ENCODE assay signal across 12 cellular contexts in genomic region chr1:2416403-2416802, GRCh38. TPM values are rescaled to one million over a fixed set of nuclear protein-coding genes. Genes with fewer than 3 reads are reported as not detected.
A peak's percentile ranks its signal among the peaks of the same experiment; 100 is the strongest.
DNase-seq lines count a peak whose midpoint lies in the region; ATAC-seq, FAIRE-seq and TF ChIP-seq lines count a peak whose summit lies in the region.
"Had no signal": no experiment of that assay in that cellular context is flagged by ENCODE, and none has a peak within 500 bp of the region (broad histone marks: within the 10 kb centered on the region; RNA-seq: fewer than 3 reads in every experiment).

No MANE protein-coding gene starts in this region.

- H3K27ac ChIP-seq in neural progenitor cell: no peak overlapping the region
- peak overlapping the region in 1 of 4 donors; percentile 43 for H3K27ac ChIP-seq in tibial nerve

- no peak for TF ChIP-seq POLR2A in H54 (IDR thresholded peaks at IDR 0.05; ENCODE audit: low read depth, low read length)
- no peak for TF ChIP-seq POLR2A in tibial nerve (IDR thresholded peaks at IDR 0.05)

- no peak for TF ChIP-seq EP300 in tibial nerve (IDR thresholded peaks at IDR 0.05)

- H3K27ac Mint-ChIP-seq in Calu3 (ENCODE audit: unreplicated experiment): peak overlapping the region; percentile 55
- H3K27ac Mint-ChIP-seq in activated naive CD4-positive, alpha-beta T cell treated with anti-CD3 and anti-CD28 coated beads, Interleukin-2, amount 10 ng/mL, durations not matched to agents 7 days and 5 days: peak overlapping the region; percentile 90
- H3K27ac Mint-ChIP-seq in neural progenitor cell: no peak overlapping the region

- no peak for FAIRE-seq in H54 (lab: Jason Lieb, UNC)

- H3K27me3 Mint-ChIP-seq in Calu3 (ENCODE audit: unreplicated experiment): no peaks in the 10 kb centered on the region
- H3K27me3 Mint-ChIP-seq in activated naive CD4-positive, alpha-beta T cell treated with anti-CD3 and anti-CD28 coated beads, Interleukin-2, amount 10 ng/mL, durations not matched to agents 7 days and 5 days: no peaks in the 10 kb centered on the region
- H3K27me3 Mint-ChIP-seq in neural progenitor cell (ENCODE audit: insufficient read depth, low read depth): peaks cover 13% of the 10 kb centered on the region

- H4K20me1 ChIP-seq in Loucy (ENCODE audit: insufficient read depth, low read length, poor library complexity, severe bottlenecking): no peaks in the 10 kb centered on the region
- H4K20me1 ChIP-seq in neural progenitor cell (ENCODE audit: low read depth): peaks cover 6% of the 10 kb centered on the region

- H3K4me3 Mint-ChIP-seq in Calu3 (ENCODE audit: low read depth, unreplicated experiment): peak overlapping the region; percentile 76
- peak overlapping the region; percentile 80 for H3K4me3 Mint-ChIP-seq in activated naive CD4-positive, alpha-beta T cell treated with anti-CD3 and anti-CD28 coated beads, Interleukin-2, amount 10 ng/mL, durations not matched to agents 7 days and 5 days
- H3K4me3 Mint-ChIP-seq in neural progenitor cell: peak overlapping the region; percentile 41

- H3K27me3 ChIP-seq in Loucy (ENCODE audit: insufficient read depth, low read length, poor library complexity, severe bottlenecking) (no peaks in the 10 kb centered on the region), neural progenitor cell (peaks cover 27% of the 10 kb centered on the region), tibial nerve (peaks cover 0 to 59% of the 10 kb centered on the region in 2 donors)

- intact Hi-C loops in Calu3 (cut with micrococcal nuclease; ENCODE audit: unreplicated experiment): no loop called here

- H3F3A ChIP-seq in Loucy (ENCODE audit: low read depth) (no peaks in the 10 kb centered on the region), neural progenitor cell (ENCODE audit: low read depth) (peaks cover 8% of the 10 kb centered on the region)

- ATAC-seq in HG03025 (IDR thresholded peaks at IDR 0.05; ENCODE audit: low FRiP score, unreplicated experiment) (no peak), HG03439 (IDR thresholded peaks at IDR 0.05; ENCODE audit: unreplicated experiment) (no peak)

- CTCF ChIA-PET in Calu3 (lab: Charles Lee): interaction anchor here (0.6 to 1.9 kb wide), 5 partner anchors 28 to 162 kb away, joined by 3 to 19 read pairs (median 3); no protein-coding TSS in a partner anchor
- CTCF ChIA-PET in activated naive CD4-positive, alpha-beta T cell treated with anti-CD3 and anti-CD28 coated beads, Interleukin-2, amount 10 ng/mL, durations not matched to agents 7 days and 5 days (lab: Charles Lee): interaction anchor here (0.8 to 2.5 kb wide), 13 partner anchors 11 to 370 kb away, joined by 3 to 11 read pairs (median 5); partner anchors contain the start of genes FAAP20, PANK4 and TNFRSF14

- H3K36me3 ChIP-seq in Loucy (ENCODE audit: insufficient read depth, low read length) (no peaks in the 10 kb centered on the region), neural progenitor cell (no peaks in the 10 kb centered on the region), tibial nerve (no peaks in the 10 kb centered on the region)

- H3K9me3 Mint-ChIP-seq in Calu3 (ENCODE audit: low read depth, unreplicated experiment): no peaks in the 10 kb centered on the region
- no peaks in the 10 kb centered on the region for H3K9me3 Mint-ChIP-seq in activated naive CD4-positive, alpha-beta T cell treated with anti-CD3 and anti-CD28 coated beads, Interleukin-2, amount 10 ng/mL, durations not matched to agents 7 days and 5 days
- no peaks in the 10 kb centered on the region for H3K9me3 Mint-ChIP-seq in neural progenitor cell

- BruUV-seq in Calu3 (replicated peaks; lab: Mats Ljungman, UMichigan): no TSS peak

- H3K9ac ChIP-seq in Loucy (ENCODE audit: low read depth, low read length, poor library complexity, severe bottlenecking) (peak overlapping the region; percentile 87), neural progenitor cell (no peak overlapping the region)

- H3K79me2 ChIP-seq in Loucy (ENCODE audit: insufficient read depth, low read length) (peaks cover 31% of the 10 kb centered on the region), neural progenitor cell (ENCODE audit: low read depth) (peaks cover 9% of the 10 kb centered on the region)

- peak overlapping the region; percentile 90 for H3K4me2 ChIP-seq in Loucy (ENCODE audit: low read depth, low read length, poor library complexity, severe bottlenecking)
- H3K4me2 ChIP-seq in neural progenitor cell: no peak overlapping the region

- peaks cover 46% of the 10 kb centered on the region for H3K36me3 Mint-ChIP-seq in Calu3 (ENCODE audit: insufficient read depth, unreplicated experiment)
- peaks cover 7% of the 10 kb centered on the region for H3K36me3 Mint-ChIP-seq in activated naive CD4-positive, alpha-beta T cell treated with anti-CD3 and anti-CD28 coated beads, Interleukin-2, amount 10 ng/mL, durations not matched to agents 7 days and 5 days
- no peaks in the 10 kb centered on the region for H3K36me3 Mint-ChIP-seq in neural progenitor cell

- H3K9me3 ChIP-seq in Loucy (ENCODE audit: insufficient read depth, low read depth, low read length): no peaks in the 10 kb centered on the region
- no peaks in the 10 kb centered on the region for H3K9me3 ChIP-seq in neural progenitor cell (ENCODE audit: low read depth)
- no peaks in the 10 kb centered on the region for H3K9me3 ChIP-seq in tibial nerve

- H2AFZ ChIP-seq in Loucy (ENCODE audit: low read length): peak overlapping the region; percentile 2; the same call in 1 of the 2 replicates
- H2AFZ ChIP-seq in neural progenitor cell (replicated peaks): no peak overlapping the region

- H3K4me1 Mint-ChIP-seq in Calu3 (ENCODE audit: low read depth, unreplicated experiment) (peaks cover 26% of the 10 kb centered on the region), neural progenitor cell (peaks cover 15% of the 10 kb centered on the region)
- H3K4me1 Mint-ChIP-seq in activated naive CD4-positive, alpha-beta T cell treated with anti-CD3 and anti-CD28 coated beads, Interleukin-2, amount 10 ng/mL, durations not matched to agents 7 days and 5 days: peaks cover 48% of the 10 kb centered on the region

- peak; percentile 73 for DNase-seq in Calu3
- DNase-seq in activated naive CD4-positive, alpha-beta T cell treated with anti-CD3 and anti-CD28 coated beads, Interleukin-2, amount 10 ng/mL, durations not matched to agents 7 days and 5 days: peak; percentile 71
- no peak for DNase-seq in neural progenitor cell (ENCODE audit: low spot score)
- DNase-seq in H54 (ENCODE audit: insufficient read length, low spot score): no peak
- DNase-seq in tibial nerve (ENCODE audit: low spot score in 2 of 2): no peak
- DNase-seq: anterior cingulate cortex, GDM1, NCI-H1092, SW 1271 had no signal

- no peaks in the 10 kb centered on the region for H3K9me2 ChIP-seq in Loucy (replicated peaks; ENCODE audit: low read depth, low read length)

- H3K4me1 ChIP-seq in Loucy (ENCODE audit: insufficient read depth, low read length, poor library complexity, severe bottlenecking) (peaks cover 42% of the 10 kb centered on the region), neural progenitor cell (peaks cover 18% of the 10 kb centered on the region), tibial nerve (peaks cover 0 to 27% (median 24%) of the 10 kb centered on the region in 4 donors)

- H3K4me3 ChIP-seq in Loucy (ENCODE audit: low read length, poor library complexity, severe bottlenecking): peak overlapping the region; percentile 86
- no peak overlapping the region for H3K4me3 ChIP-seq in neural progenitor cell
- H3K4me3 ChIP-seq in tibial nerve: peak overlapping the region in 1 of 4 donors; percentile 27

- 45 to 46% methylated on average over 11 to 12 of the region's 12 CpGs for WGBS in tibial nerve, 2 donors

- TF ChIP-seq CTCF in Calu3 (IDR thresholded peaks at IDR 0.05; ENCODE audit: unreplicated experiment) (no peak), Loucy (conservative IDR thresholded peaks at IDR 0.05; ENCODE audit: low read length) (no peak), neural progenitor cell (IDR thresholded peaks at IDR 0.05) (no peak), tibial nerve (IDR thresholded peaks at IDR 0.05) (no peak)

RNA-seq across cellular contexts. Expression of gene PEX10, which starts 4.0 kb away (rescaled TPM):
- total RNA-seq in Calu3 (2022): 22.3 and 24.0 TPM in 2 replicates
- total RNA-seq in neural progenitor cell (ENCODE audit: low replicate concordance): 15.1 and 39.3 TPM in 2 replicates
- total RNA-seq in tibial nerve: 10 to 100 TPM; 27.6 to 44.7 (median 37.8) TPM

RNA-seq across cellular contexts. Expression of gene RER1, which starts 24.8 kb away (rescaled TPM):
- total RNA-seq in Calu3 (2022): 118 and 120 TPM in 2 replicates
- total RNA-seq in neural progenitor cell (ENCODE audit: low replicate concordance): 39.1 and 42.5 TPM in 2 replicates
- total RNA-seq in tibial nerve: 10 to 100 TPM; 56.4 to 76.8 (median 66.8) TPM

RNA-seq across cellular contexts. Expression of gene MORN1, which starts 25.0 kb away (rescaled TPM):
- total RNA-seq in Calu3 (2022) (23.2 and 25.9 TPM in 2 replicates), neural progenitor cell (ENCODE audit: low replicate concordance) (7.0 and 15.5 TPM in 2 replicates), tibial nerve (10 to 100 TPM in 3 of 4 donors, 1 to 10 TPM in 1; 8.7 to 21.9 (median 16.1) TPM)

RNA-seq across cellular contexts. Expression of gene PLCH2, which starts 59.7 kb away (rescaled TPM):
- total RNA-seq in Calu3 (2022): 3.1 and 4.1 TPM in 2 replicates
- total RNA-seq in neural progenitor cell (ENCODE audit: low replicate concordance): 0.54 and 2.0 TPM in 2 replicates
- under 1 TPM; 0.21 to 0.59 (median 0.26) TPM for total RNA-seq in tibial nerve

Comparison
In these comparisons a context has a peak if more than half of its experiments do, and no peak if none do; other contexts are left out.
1. DNase-seq: peak in Calu3 (single experiment) and activated naive CD4-positive, alpha-beta T cell treated with anti-CD3 and anti-CD28 coated beads, Interleukin-2, amount 10 ng/mL, durations not matched to agents 7 days and 5 days (single experiment); none in neural progenitor cell (single experiment), H54 (single experiment) and tibial nerve (0 of 2).
2. Peak in every context shown above with its lines, with median percentiles within 50 percentile points of each other: H3K4me3 Mint-ChIP-seq.